In the genomic region with DNA sequence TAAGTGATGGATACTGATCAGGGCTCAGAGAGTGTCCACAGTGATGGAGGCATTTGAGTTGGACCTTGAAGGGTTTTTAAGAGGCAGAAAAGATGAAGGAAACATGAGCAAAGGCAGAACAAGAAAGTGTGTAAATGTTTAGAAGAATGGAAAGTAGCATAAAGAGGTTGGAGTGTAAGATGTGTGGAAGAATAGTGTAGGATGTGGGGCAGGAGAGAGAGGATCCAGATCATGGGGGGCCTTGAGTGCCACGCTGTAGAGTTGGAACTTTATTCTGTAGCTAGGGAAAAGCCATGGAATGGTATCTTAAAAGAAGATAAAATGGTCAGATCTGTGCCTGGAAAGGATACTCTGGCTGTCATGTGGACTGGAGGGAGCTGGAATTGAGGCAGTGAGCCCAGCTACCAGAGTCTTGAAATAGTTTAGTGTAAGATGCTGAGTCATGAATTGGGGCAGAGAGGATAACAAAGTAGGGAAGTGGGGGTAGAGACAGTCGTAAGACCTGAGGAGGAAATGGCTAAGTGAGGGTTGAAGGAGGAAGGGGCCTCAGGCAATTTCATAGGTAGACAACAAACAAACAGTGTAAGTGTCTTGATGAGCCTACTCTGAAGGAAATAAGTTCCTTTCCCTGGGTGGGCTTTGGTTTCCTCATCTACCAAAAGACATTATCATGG, we compare ENCODE assay signal across 1 cellular context.
TF ChIP-seq lines count a peak whose summit lies in the region.

No MANE protein-coding gene starts in this region.

TF ChIP-seq in K562, 482 proteins besides CTCF, POLR2A, EP300 and RAD21 (continued from another document and continues in another):
- TF ChIP-seq, protein P1, sequence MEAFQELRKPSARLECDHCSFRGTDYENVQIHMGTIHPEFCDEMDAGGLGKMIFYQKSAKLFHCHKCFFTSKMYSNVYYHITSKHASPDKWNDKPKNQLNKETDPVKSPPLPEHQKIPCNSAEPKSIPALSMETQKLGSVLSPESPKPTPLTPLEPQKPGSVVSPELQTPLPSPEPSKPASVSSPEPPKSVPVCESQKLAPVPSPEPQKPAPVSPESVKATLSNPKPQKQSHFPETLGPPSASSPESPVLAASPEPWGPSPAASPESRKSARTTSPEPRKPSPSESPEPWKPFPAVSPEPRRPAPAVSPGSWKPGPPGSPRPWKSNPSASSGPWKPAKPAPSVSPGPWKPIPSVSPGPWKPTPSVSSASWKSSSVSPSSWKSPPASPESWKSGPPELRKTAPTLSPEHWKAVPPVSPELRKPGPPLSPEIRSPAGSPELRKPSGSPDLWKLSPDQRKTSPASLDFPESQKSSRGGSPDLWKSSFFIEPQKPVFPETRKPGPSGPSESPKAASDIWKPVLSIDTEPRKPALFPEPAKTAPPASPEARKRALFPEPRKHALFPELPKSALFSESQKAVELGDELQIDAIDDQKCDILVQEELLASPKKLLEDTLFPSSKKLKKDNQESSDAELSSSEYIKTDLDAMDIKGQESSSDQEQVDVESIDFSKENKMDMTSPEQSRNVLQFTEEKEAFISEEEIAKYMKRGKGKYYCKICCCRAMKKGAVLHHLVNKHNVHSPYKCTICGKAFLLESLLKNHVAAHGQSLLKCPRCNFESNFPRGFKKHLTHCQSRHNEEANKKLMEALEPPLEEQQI (IDR thresholded peaks at IDR 0.05) = no peak
- TF ChIP-seq, protein P2, sequence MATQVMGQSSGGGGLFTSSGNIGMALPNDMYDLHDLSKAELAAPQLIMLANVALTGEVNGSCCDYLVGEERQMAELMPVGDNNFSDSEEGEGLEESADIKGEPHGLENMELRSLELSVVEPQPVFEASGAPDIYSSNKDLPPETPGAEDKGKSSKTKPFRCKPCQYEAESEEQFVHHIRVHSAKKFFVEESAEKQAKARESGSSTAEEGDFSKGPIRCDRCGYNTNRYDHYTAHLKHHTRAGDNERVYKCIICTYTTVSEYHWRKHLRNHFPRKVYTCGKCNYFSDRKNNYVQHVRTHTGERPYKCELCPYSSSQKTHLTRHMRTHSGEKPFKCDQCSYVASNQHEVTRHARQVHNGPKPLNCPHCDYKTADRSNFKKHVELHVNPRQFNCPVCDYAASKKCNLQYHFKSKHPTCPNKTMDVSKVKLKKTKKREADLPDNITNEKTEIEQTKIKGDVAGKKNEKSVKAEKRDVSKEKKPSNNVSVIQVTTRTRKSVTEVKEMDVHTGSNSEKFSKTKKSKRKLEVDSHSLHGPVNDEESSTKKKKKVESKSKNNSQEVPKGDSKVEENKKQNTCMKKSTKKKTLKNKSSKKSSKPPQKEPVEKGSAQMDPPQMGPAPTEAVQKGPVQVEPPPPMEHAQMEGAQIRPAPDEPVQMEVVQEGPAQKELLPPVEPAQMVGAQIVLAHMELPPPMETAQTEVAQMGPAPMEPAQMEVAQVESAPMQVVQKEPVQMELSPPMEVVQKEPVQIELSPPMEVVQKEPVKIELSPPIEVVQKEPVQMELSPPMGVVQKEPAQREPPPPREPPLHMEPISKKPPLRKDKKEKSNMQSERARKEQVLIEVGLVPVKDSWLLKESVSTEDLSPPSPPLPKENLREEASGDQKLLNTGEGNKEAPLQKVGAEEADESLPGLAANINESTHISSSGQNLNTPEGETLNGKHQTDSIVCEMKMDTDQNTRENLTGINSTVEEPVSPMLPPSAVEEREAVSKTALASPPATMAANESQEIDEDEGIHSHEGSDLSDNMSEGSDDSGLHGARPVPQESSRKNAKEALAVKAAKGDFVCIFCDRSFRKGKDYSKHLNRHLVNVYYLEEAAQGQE (CRISPR knock-in tag; IDR thresholded peaks at IDR 0.05; ENCODE audit: low read depth) = no peak
- TF ChIP-seq RFX5 (IDR thresholded peaks at IDR 0.05; ENCODE audit: low read depth, low read length) (no peak), KAT8 (IDR thresholded peaks at IDR 0.05; ENCODE audit: low read depth) (no peak), SRSF9 (IDR thresholded peaks at IDR 0.05; ENCODE audit: borderline replicate concordance, low read depth, low read length) (no peak), NCOA2 (IDR thresholded peaks at IDR 0.05; ENCODE audit: partially characterized antibody in 2 of 2) (no peak), NCOA1 (IDR thresholded peaks at IDR 0.05; ENCODE audit: low read depth) (no peak), NR4A1 (CRISPR knock-in tag; IDR thresholded peaks at IDR 0.05) (no peak), NR4A1 (tag; IDR thresholded peaks at IDR 0.05) (0 out of 2 replicates have a peak, but pooled peaks have one; percentile 52), MAFK (IDR thresholded peaks at IDR 0.05; ENCODE audit: low read length) (peak; percentile 91), ETV5 (CRISPR knock-in tag; IDR thresholded peaks at IDR 0.05; ENCODE audit: low read depth) (0 out of 2 replicates have a peak, but pooled peaks have one; percentile 34), RBM15 (IDR thresholded peaks at IDR 0.05; ENCODE audit: insufficient read depth, low read length) (no peak), ZBTB8A (IDR thresholded peaks at IDR 0.05; ENCODE audit: partially characterized antibody) (no peak), SMAD2 (IDR thresholded peaks at IDR 0.05; ENCODE audit: low read depth, low read length) (no peak), CHD1 (IDR thresholded peaks at IDR 0.05; ENCODE audit: low read length) (no peak), SNIP1 (IDR thresholded peaks at IDR 0.05; ENCODE audit: low read depth) (no peak), POLR2B (IDR thresholded peaks at IDR 0.05; ENCODE audit: low read depth, partially characterized antibody) (no peak), KLF16 (IDR thresholded peaks at IDR 0.05) (no peak), ARID1B (IDR thresholded peaks at IDR 0.05) (peak; percentile 64), COPS2 (conservative IDR thresholded peaks at IDR 0.05) (no peak), ARID2 (IDR thresholded peaks at IDR 0.05) (no peak), YY1 (IDR thresholded peaks at IDR 0.05; ENCODE audit: borderline replicate concordance in 1 of 3, control insufficient read depth in 1 of 3, extremely low read depth in 1 of 3, insufficient read depth in 3 of 3, insufficient read length in 1 of 3, insufficient replicate concordance in 2 of 3, low read depth in 1 of 3, low read length in 2 of 3) (no peak), PHF8 (IDR thresholded peaks at IDR 0.05; ENCODE audit: borderline replicate concordance, low read length) (no peak), TAL1 (IDR thresholded peaks at IDR 0.05) (0 out of 2 replicates have a peak, but pooled peaks have one; percentile 19), GATAD2B (IDR thresholded peaks at IDR 0.05; ENCODE audit: borderline replicate concordance) (no peak), ZNF184 (CRISPR knock-in tag; IDR thresholded peaks at IDR 0.05) (no peak), DACH1 (IDR thresholded peaks at IDR 0.05; ENCODE audit: partially characterized antibody) (no peak), ADNP (tag; IDR thresholded peaks at IDR 0.05) (no peak)
- TF ChIP-seq, protein P3, sequence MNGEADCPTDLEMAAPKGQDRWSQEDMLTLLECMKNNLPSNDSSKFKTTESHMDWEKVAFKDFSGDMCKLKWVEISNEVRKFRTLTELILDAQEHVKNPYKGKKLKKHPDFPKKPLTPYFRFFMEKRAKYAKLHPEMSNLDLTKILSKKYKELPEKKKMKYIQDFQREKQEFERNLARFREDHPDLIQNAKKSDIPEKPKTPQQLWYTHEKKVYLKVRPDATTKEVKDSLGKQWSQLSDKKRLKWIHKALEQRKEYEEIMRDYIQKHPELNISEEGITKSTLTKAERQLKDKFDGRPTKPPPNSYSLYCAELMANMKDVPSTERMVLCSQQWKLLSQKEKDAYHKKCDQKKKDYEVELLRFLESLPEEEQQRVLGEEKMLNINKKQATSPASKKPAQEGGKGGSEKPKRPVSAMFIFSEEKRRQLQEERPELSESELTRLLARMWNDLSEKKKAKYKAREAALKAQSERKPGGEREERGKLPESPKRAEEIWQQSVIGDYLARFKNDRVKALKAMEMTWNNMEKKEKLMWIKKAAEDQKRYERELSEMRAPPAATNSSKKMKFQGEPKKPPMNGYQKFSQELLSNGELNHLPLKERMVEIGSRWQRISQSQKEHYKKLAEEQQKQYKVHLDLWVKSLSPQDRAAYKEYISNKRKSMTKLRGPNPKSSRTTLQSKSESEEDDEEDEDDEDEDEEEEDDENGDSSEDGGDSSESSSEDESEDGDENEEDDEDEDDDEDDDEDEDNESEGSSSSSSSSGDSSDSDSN (IDR thresholded peaks at IDR 0.05; ENCODE audit: borderline replicate concordance in 1 of 2, low read depth in 2 of 2, low read length in 2 of 2) = no peak
- TF ChIP-seq, protein P4, sequence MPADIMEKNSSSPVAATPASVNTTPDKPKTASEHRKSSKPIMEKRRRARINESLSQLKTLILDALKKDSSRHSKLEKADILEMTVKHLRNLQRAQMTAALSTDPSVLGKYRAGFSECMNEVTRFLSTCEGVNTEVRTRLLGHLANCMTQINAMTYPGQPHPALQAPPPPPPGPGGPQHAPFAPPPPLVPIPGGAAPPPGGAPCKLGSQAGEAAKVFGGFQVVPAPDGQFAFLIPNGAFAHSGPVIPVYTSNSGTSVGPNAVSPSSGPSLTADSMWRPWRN (IDR thresholded peaks at IDR 0.05; ENCODE audit: low read depth) = no peak
- TF ChIP-seq, protein P5, sequence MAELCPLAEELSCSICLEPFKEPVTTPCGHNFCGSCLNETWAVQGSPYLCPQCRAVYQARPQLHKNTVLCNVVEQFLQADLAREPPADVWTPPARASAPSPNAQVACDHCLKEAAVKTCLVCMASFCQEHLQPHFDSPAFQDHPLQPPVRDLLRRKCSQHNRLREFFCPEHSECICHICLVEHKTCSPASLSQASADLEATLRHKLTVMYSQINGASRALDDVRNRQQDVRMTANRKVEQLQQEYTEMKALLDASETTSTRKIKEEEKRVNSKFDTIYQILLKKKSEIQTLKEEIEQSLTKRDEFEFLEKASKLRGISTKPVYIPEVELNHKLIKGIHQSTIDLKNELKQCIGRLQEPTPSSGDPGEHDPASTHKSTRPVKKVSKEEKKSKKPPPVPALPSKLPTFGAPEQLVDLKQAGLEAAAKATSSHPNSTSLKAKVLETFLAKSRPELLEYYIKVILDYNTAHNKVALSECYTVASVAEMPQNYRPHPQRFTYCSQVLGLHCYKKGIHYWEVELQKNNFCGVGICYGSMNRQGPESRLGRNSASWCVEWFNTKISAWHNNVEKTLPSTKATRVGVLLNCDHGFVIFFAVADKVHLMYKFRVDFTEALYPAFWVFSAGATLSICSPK (IDR thresholded peaks at IDR 0.05; ENCODE audit: borderline replicate concordance) = no peak
- TF ChIP-seq, protein P6, sequence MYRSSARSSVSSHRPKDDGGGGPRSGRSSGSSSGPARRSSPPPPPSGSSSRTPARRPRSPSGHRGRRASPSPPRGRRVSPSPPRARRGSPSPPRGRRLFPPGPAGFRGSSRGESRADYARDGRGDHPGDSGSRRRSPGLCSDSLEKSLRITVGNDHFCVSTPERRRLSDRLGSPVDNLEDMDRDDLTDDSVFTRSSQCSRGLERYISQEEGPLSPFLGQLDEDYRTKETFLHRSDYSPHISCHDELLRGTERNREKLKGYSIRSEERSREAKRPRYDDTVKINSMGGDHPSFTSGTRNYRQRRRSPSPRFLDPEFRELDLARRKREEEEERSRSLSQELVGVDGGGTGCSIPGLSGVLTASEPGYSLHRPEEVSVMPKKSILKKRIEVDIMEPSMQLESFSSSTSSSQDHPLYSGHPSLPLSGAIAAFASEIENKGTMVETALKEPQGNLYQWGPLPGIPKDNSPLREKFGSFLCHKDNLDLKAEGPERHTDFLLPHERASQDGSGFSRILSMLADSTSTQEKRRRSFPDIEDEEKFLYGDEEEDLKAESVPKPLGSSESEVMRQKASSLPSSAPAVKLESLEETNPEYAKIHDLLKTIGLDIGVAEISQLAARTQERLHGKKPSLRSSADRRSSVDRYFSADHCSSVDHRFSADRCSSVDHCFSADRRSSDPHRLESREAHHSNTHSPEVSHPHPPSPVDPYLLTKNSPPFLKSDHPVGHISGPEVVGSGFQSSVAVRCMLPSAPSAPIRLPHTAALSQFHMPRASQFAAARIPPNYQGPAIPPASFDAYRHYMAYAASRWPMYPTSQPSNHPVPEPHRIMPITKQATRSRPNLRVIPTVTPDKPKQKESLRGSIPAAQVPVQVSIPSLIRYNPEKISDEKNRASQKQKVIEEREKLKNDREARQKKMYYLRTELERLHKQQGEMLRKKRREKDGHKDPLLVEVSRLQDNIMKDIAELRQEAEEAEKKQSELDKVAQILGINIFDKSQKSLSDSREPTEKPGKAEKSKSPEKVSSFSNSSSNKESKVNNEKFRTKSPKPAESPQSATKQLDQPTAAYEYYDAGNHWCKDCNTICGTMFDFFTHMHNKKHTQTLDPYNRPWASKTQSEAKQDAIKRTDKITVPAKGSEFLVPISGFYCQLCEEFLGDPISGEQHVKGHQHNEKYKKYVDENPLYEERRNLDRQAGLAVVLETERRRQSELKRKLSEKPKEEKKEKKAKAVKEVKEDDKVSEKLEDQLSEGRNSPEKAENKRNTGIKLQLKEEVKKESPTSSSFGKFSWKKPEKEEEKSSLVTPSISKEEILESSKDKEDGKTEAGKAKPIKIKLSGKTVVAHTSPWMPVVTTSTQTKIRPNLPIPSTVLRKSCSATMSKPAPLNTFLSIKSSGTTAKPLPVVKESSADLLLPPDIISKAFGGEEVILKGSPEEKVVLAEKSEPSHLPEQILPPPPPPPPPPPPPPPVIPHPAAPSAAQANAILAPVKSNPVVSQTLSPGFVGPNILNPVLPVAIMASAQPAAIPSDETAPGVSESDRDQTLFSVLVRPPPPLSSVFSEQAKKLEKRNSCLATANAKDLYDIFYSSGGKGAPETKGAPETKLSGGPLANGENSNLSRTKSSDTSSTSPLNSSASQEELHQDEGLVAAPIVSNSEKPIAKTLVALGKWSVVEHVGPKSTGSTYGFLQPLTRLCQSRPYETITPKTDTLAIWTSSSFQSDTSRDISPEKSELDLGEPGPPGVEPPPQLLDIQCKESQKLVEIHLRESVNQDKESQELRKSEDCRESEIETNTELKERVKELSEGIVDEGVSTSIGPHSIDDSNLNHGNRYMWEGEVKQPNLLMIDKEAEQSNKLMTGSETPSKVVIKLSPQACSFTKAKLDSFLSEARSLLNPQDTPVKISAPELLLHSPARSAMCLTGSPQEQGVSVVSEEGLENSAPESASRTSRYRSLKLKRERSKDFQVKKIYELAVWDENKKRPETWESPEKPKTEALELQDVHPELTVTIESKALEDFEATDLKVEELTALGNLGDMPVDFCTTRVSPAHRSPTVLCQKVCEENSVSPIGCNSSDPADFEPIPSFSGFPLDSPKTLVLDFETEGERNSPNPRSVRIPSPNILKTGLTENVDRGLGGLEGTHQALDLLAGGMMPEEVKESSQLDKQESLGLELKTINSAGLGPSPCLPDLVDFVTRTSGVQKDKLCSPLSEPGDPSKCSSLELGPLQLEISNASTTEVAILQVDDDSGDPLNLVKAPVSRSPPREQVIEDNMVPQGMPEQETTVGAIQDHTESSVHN (IDR thresholded peaks at IDR 0.05; ENCODE audit: borderline replicate concordance in 1 of 2, low read depth in 1 of 2) = no peak
